ENCODE assay signal across 8 cellular contexts in genomic region chr17:42422412-42422957, GRCh38. TPM values are rescaled to one million over a fixed set of nuclear protein-coding genes. Genes with fewer than 3 reads are reported as not detected.
A peak's percentile ranks its signal among the peaks of the same experiment; 100 is the strongest.
DNase-seq lines count a peak whose midpoint lies in the region; ATAC-seq, FAIRE-seq and TF ChIP-seq lines count a peak whose summit lies in the region.

No MANE protein-coding gene starts in this region.

- no peaks in the 10 kb centered on the region for H3K36me3 ChIP-seq in endothelial cell of umbilical vein (ENCODE audit: control insufficient read depth in 2 of 2, extremely low read depth in 1 of 2, insufficient read depth in 2 of 2, low read length in 2 of 2)

- peak; percentile 28 for DNase-seq in NCI-H1694 treated with DMSO at 0.1 percent for 48 hours (lab: John Stamatoyannopoulos, UW)
- DNase-seq in NCI-H1694 (lab: John Stamatoyannopoulos, UW): no peak
- DNase-seq in activated CD4-positive, alpha-beta T cell treated with anti-CD3 and anti-CD28 coated beads for 48 hours: peak; percentile 67
- no peak for DNase-seq in endothelial cell of umbilical vein (ENCODE audit: low read depth, low spot score)
- no peak for DNase-seq in naive B cell
- DNase-seq in urothelium cell line (ENCODE audit: low spot score): peak; percentile 39

- peaks cover 30% of the 10 kb centered on the region for H3K4me1 ChIP-seq in endothelial cell of umbilical vein (ENCODE audit: control insufficient read depth, extremely low read depth, insufficient read depth, low read length)

- H3K4me3 ChIP-seq in endothelial cell of umbilical vein (replicated peaks in 1 of 3; ENCODE audit: insufficient read depth in 1 of 3, low read depth in 1 of 3, low read length in 3 of 3): peak overlapping the region; percentile 67 to 84 (median 79)

- no peaks in the 10 kb centered on the region for H3K9me3 ChIP-seq in endothelial cell of umbilical vein (replicated peaks; ENCODE audit: control insufficient read depth, insufficient read depth, low read length)

- ATAC-seq in naive B cell (ENCODE audit: low read depth in 2 of 2): peak; percentile 57 to 60
- no peak for ATAC-seq in GM19455 (IDR thresholded peaks at IDR 0.05; ENCODE audit: unreplicated experiment)
- ATAC-seq in GM18858 (IDR thresholded peaks at IDR 0.05; ENCODE audit: unreplicated experiment): no peak

- FAIRE-seq in endothelial cell of umbilical vein (lab: Jason Lieb, UNC): no peak
- FAIRE-seq in urothelium cell line (lab: Jason Lieb, UNC): no peak

- H3K4me2 ChIP-seq in endothelial cell of umbilical vein (ENCODE audit: insufficient read depth, low read length): no peak overlapping the region

- H3K9me1 ChIP-seq in endothelial cell of umbilical vein (replicated peaks; ENCODE audit: control insufficient read depth, extremely low read depth, insufficient read depth, low read length): no peaks in the 10 kb centered on the region

- no peaks in the 10 kb centered on the region for H3K36me3 Mint-ChIP-seq in naive B cell

- H3K9ac ChIP-seq in endothelial cell of umbilical vein (replicated peaks; ENCODE audit: extremely low read depth, insufficient read depth, low read length): peak overlapping the region; percentile 86

- POLR2A ChIA-PET in endothelial cell of umbilical vein (lab: Charles Lee): interaction anchor here (0.9 to 4.8 kb wide), 10 partner anchors 10 to 114 kb away, joined by 3 to 71 read pairs (median 6); partner anchors contain the start of genes NAGLU and STAT3

- no peaks in the 10 kb centered on the region for H3K27me3 ChIP-seq in endothelial cell of umbilical vein (ENCODE audit: control insufficient read depth in 2 of 2, insufficient read depth in 2 of 2, low read length in 2 of 2)

- H3K27ac ChIP-seq in endothelial cell of umbilical vein (ENCODE audit: insufficient read depth, low read depth, low read length): peak overlapping the region; percentile 80

- H4K20me1 ChIP-seq in endothelial cell of umbilical vein (replicated peaks; ENCODE audit: control insufficient read depth, extremely low read depth, insufficient read depth, low read length): no peaks in the 10 kb centered on the region

- dilution Hi-C loops in endothelial cell of umbilical vein (cut with MboI; ENCODE audit: extremely low pct_ligation_motif_present, low sequenced_read_pairs): no loop called here

- peak overlapping the region in 1 of 6 donors; percentile 34 for H3K27ac Mint-ChIP-seq in naive B cell

- no TSS peak for BruUV-seq in endothelial cell of umbilical vein (replicated peaks; lab: Mats Ljungman, UMichigan)

- H3K27me3 Mint-ChIP-seq in naive B cell: peaks cover 9 to 51% (median 41%) of the 10 kb centered on the region in 3 donors

- CTCF ChIA-PET in endothelial cell of umbilical vein (lab: Charles Lee): interaction anchor here (0.8 to 6.9 kb wide), 17 partner anchors 9 to 200 kb away, joined by 3 to 73 read pairs (median 5); partner anchors contain the start of gene STAT3

- intact Hi-C loops in endothelial cell of umbilical vein (cut with micrococcal nuclease): no loop called here

- H3K79me2 ChIP-seq in endothelial cell of umbilical vein (ENCODE audit: control insufficient read depth, insufficient read depth, low read length): peaks cover 56% of the 10 kb centered on the region

- H3K4me1 Mint-ChIP-seq in naive B cell: peaks cover 12 to 16% (median 15%) of the 10 kb centered on the region in 3 donors

- H3K4me3 Mint-ChIP-seq in naive B cell: peak overlapping the region; percentile 83 to 95 (median 89)

- H3K9me3 Mint-ChIP-seq in naive B cell: no peaks in the 10 kb centered on the region

- TF ChIP-seq CTCF in endothelial cell of umbilical vein (IDR thresholded peaks at IDR 0.05; ENCODE audit: extremely low read depth in 1 of 2, insufficient read depth in 1 of 2, low read depth in 1 of 2, low read length in 2 of 2): no peak

- TF ChIP-seq POLR2A in endothelial cell of umbilical vein (IDR thresholded peaks at IDR 0.05; ENCODE audit: low read depth, low read length): no peak

- no peak overlapping the region for H2AFZ ChIP-seq in endothelial cell of umbilical vein (ENCODE audit: low read depth, low read length)

TF ChIP-seq in endothelial cell of umbilical vein, 7 proteins besides CTCF, POLR2A, EP300 and RAD21:
- no peak for TF ChIP-seq POLR2AphosphoS5 (IDR thresholded peaks at IDR 0.05; ENCODE audit: insufficient read depth, low read depth, low read length)
- no peak for TF ChIP-seq FOS (IDR thresholded peaks at IDR 0.05; ENCODE audit: borderline replicate concordance, insufficient read depth, low read length)
- TF ChIP-seq JUN (IDR thresholded peaks at IDR 0.05; ENCODE audit: borderline replicate concordance, insufficient read depth, insufficient read length, low read depth): no peak
- TF ChIP-seq GATA2 (IDR thresholded peaks at IDR 0.05; ENCODE audit: insufficient read depth, insufficient read length, low read depth, low read length): no peak
- no peak for TF ChIP-seq MYC (IDR thresholded peaks at IDR 0.05; ENCODE audit: low read depth, low read length)
- no peak for TF ChIP-seq MAX (IDR thresholded peaks at IDR 0.05; ENCODE audit: insufficient read depth, insufficient read length)
- TF ChIP-seq EZH2 (IDR thresholded peaks at IDR 0.05; ENCODE audit: borderline replicate concordance, low read depth, low read length, severe bottlenecking): no peak

RNA-seq across cellular contexts. Expression of gene CAVIN1, which starts 0.6 kb away (rescaled TPM):
- 663 and 684 TPM in 2 replicates for total RNA-seq in endothelial cell of umbilical vein
- polyA plus RNA-seq in endothelial cell of umbilical vein (292 and 303 TPM in 2 replicates), naive B cell (ENCODE audit: low read depth in 6 of 6) (not detected)
- 292 and 325 TPM in 2 replicates for polyA plus RNA-seq in endothelial cell of umbilical vein (2011; cell fraction: cytosol; rRNA removed)
- polyA plus RNA-seq in endothelial cell of umbilical vein (2011; cell fraction: nucleus; rRNA removed): 136 and 153 TPM in 2 replicates
- 489 and 555 TPM in 2 replicates for polyA plus RNA-seq in endothelial cell of umbilical vein (2012)
- 263 and 271 TPM in 2 replicates for polyA minus RNA-seq in endothelial cell of umbilical vein
- 99.5 TPM for polyA minus RNA-seq in endothelial cell of umbilical vein (2011; cell fraction: cytosol; rRNA and poly(A)+ RNA removed)
- polyA minus RNA-seq in endothelial cell of umbilical vein (2011; cell fraction: nucleus; rRNA and poly(A)+ RNA removed): 60.6 and 86.5 TPM in 2 replicates

RNA-seq across cellular contexts. Expression of gene STAT3, which starts 34.2 kb away (rescaled TPM):
- total RNA-seq in endothelial cell of umbilical vein: 108 and 124 TPM in 2 replicates
- polyA plus RNA-seq in endothelial cell of umbilical vein: 48.2 and 59.1 TPM in 2 replicates
- polyA plus RNA-seq in endothelial cell of umbilical vein (2011; cell fraction: cytosol; rRNA removed): 53.0 and 53.1 TPM in 2 replicates
- 102 and 117 TPM in 2 replicates for polyA plus RNA-seq in endothelial cell of umbilical vein (2011; cell fraction: nucleus; rRNA removed)
- 74.6 and 78.3 TPM in 2 replicates for polyA plus RNA-seq in endothelial cell of umbilical vein (2012)
- 130 and 144 TPM in 2 replicates for polyA minus RNA-seq in endothelial cell of umbilical vein
- 55.0 TPM for polyA minus RNA-seq in endothelial cell of umbilical vein (2011; cell fraction: cytosol; rRNA and poly(A)+ RNA removed)
- 64.6 and 75.9 TPM in 2 replicates for polyA minus RNA-seq in endothelial cell of umbilical vein (2011; cell fraction: nucleus; rRNA and poly(A)+ RNA removed)
- polyA plus RNA-seq in naive B cell (ENCODE audit: low read depth in 6 of 6): 100 to 1,000 TPM in 3 of 6 donors, 10 to 100 TPM in 3; 89.8 to 112 (median 101) TPM

RNA-seq across cellular contexts. Expression of gene ATP6V0A1, which starts 36.2 kb away (rescaled TPM):
- total RNA-seq in endothelial cell of umbilical vein: 36.4 and 37.3 TPM in 2 replicates
- polyA plus RNA-seq in endothelial cell of umbilical vein (49.2 and 55.9 TPM in 2 replicates), naive B cell (ENCODE audit: low read depth in 6 of 6) (10 to 100 TPM; 42.5 to 81.0 (median 62.8) TPM)
- 23.8 and 26.4 TPM in 2 replicates for polyA plus RNA-seq in endothelial cell of umbilical vein (2011; cell fraction: cytosol; rRNA removed)
- 112 and 129 TPM in 2 replicates for polyA plus RNA-seq in endothelial cell of umbilical vein (2011; cell fraction: nucleus; rRNA removed)
- polyA plus RNA-seq in endothelial cell of umbilical vein (2012): 27.7 and 32.3 TPM in 2 replicates
- 106 and 151 TPM in 2 replicates for polyA minus RNA-seq in endothelial cell of umbilical vein
- polyA minus RNA-seq in endothelial cell of umbilical vein (2011; cell fraction: cytosol; rRNA and poly(A)+ RNA removed): 19.3 TPM
- 70.8 and 102 TPM in 2 replicates for polyA minus RNA-seq in endothelial cell of umbilical vein (2011; cell fraction: nucleus; rRNA and poly(A)+ RNA removed)

Comparison
In these comparisons a context has a peak if more than half of its experiments do, and no peak if none do; other contexts are left out.
1. DNase-seq: peak in NCI-H1694 treated with DMSO at 0.1 percent for 48 hours (single experiment), activated CD4-positive, alpha-beta T cell treated with anti-CD3 and anti-CD28 coated beads for 48 hours (single experiment) and urothelium cell line (single experiment); none in NCI-H1694 (single experiment), endothelial cell of umbilical vein (single experiment) and naive B cell (single experiment).
2. ATAC-seq: peak in naive B cell (2 of 2); none in GM19455 (single experiment) and GM18858 (single experiment).
3. RNA of gene CAVIN1, which starts 0.6 kb away (polyA plus RNA-seq): 136 to 555 TPM in endothelial cell of umbilical vein; not detected in naive B cell; every median in the first group is over 100 times any median in the second.